ENCODE assay signal across 8 cellular contexts in the genomic region with DNA sequence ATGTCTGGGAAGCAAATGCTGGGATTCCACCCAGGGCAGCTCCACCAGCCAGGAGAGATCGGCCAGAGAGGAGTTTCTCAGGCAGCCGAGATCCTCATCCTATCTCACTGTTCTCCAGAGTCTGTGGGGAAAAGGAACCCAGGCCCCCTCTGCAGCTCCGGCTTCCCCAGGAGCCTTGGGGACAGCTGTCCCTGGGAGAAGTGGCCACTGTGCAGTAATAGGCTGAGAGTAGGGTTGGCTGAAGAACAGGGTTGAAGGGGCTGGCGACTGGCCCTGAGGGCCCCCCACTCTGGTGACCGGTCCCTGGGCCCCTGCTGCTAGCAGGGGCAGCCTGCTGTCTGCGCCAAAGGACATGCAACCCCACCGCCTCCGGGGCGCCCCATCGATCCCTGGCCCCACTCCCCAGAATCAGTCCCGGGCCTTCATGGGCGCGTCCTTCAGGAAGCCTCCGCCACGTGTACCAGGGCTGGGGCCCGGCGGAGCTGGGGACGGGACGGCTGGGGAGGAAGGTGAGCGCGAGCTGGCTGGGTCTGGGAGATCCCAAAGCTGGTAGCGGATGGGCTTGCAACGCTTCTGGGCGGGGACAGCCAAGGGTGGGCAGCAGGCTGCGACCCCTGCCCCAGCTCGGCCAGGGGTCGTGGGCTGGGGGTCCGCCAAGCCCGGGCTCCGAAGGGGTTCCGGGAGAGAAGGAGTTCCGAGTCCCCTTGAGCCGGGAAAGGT. TPM values are rescaled to one million over a fixed set of nuclear protein-coding genes. Genes with fewer than 3 reads are reported as not detected.
DNase-seq lines count a peak whose midpoint lies in the region; TF ChIP-seq lines count a peak whose summit lies in the region.

No MANE protein-coding gene starts in this region.

- DNase-seq in activated CD4-positive, alpha-beta T cell treated with anti-CD3 and anti-CD28 coated beads for 48 hours = peak; percentile 33
- DNase-seq in activated CD4-positive, alpha-beta T cell treated with anti-CD3 and anti-CD28 coated beads for 1 hour = no peak
- DNase-seq in activated CD4-positive, alpha-beta T cell treated with anti-CD3 and anti-CD28 coated beads, Interleukin-2, amount 50 U/mL, for 1 hour = peak; percentile 12
- DNase-seq in cardiac muscle cell (ENCODE audit: low read depth in 1 of 2, low spot score in 1 of 2) (peak; percentile 27 to 52), medulla oblongata (ENCODE audit: extremely low spot score) (no peak), Kasumi-1 (lab: John Stamatoyannopoulos, UW) (no peak), NCI-H2171 treated with DMSO at 0.1 percent for 48 hours (lab: John Stamatoyannopoulos, UW) (no peak)

- H3K9me3 ChIP-seq in cardiac muscle cell (ENCODE audit: low read depth) = no peaks in the 10 kb centered on the region

- H3K36me3 ChIP-seq in cardiac muscle cell (no peaks in the 10 kb centered on the region), rectal smooth muscle tissue (ENCODE audit: control insufficient read depth, insufficient read depth, low read length) (no peaks in the 10 kb centered on the region)

- H3K4me1 ChIP-seq in cardiac muscle cell (ENCODE audit: low read depth) (peaks cover 28% of the 10 kb centered on the region), rectal smooth muscle tissue (ENCODE audit: control insufficient read depth, insufficient read depth, low read length) (peaks cover 11% of the 10 kb centered on the region)

- no peak for TF ChIP-seq CTCF in cardiac muscle cell (IDR thresholded peaks at IDR 0.05; ENCODE audit: low read depth, low read length)

- peak overlapping the region; percentile 95 for H3K4me3 ChIP-seq in cardiac muscle cell
- H3K4me3 ChIP-seq in rectal smooth muscle tissue (ENCODE audit: low read length) = peak overlapping the region; percentile 76

- no peaks in the 10 kb centered on the region for H3K27me3 ChIP-seq in cardiac muscle cell
- no peaks in the 10 kb centered on the region for H3K27me3 ChIP-seq in rectal smooth muscle tissue (ENCODE audit: control insufficient read depth, insufficient read depth, low read length)

- H3K27ac ChIP-seq in cardiac muscle cell (peak overlapping the region; percentile 90), rectal smooth muscle tissue (ENCODE audit: low read depth, low read length) (peak overlapping the region; percentile 62)

- H3K9ac ChIP-seq in rectal smooth muscle tissue (ENCODE audit: low read length) = peak overlapping the region; percentile 76

RNA-seq across cellular contexts. Expression of gene STXBP1, which starts 44.0 kb away (rescaled TPM):
- 19.8 and 95.5 TPM in 2 replicates for total RNA-seq in cardiac muscle cell
- 26.0 and 27.0 TPM in 2 replicates for polyA plus RNA-seq in cardiac muscle cell

Comparison
In these comparisons a context has a peak if more than half of its experiments do, and no peak if none do; other contexts are left out.
1. DNase-seq: peak in activated CD4-positive, alpha-beta T cell treated with anti-CD3 and anti-CD28 coated beads for 48 hours (single experiment), activated CD4-positive, alpha-beta T cell treated with anti-CD3 and anti-CD28 coated beads, Interleukin-2, amount 50 U/mL, for 1 hour (single experiment) and cardiac muscle cell (2 of 2); none in activated CD4-positive, alpha-beta T cell treated with anti-CD3 and anti-CD28 coated beads for 1 hour (single experiment), medulla oblongata (single experiment), Kasumi-1 (0 of 2) and NCI-H2171 treated with DMSO at 0.1 percent for 48 hours (single experiment).